Comparison of ENCODE assay signal across 8 cellular contexts in genomic region chrX:40094900-40095587, GRCh38. TPM values are rescaled to one million over a fixed set of nuclear protein-coding genes. Genes with fewer than 3 reads are reported as not detected.
A peak's percentile ranks its signal among the peaks of the same experiment; 100 is the strongest.
DNase-seq lines count a peak whose midpoint lies in the region; ATAC-seq and TF ChIP-seq lines count a peak whose summit lies in the region.

No MANE protein-coding gene starts in this region.

- H3K4me1 ChIP-seq in heart left ventricle (peaks cover 0 to 74% (median 17%) of the 10 kb centered on the region in 12 donors), left lung (peaks cover 4 to 42% of the 10 kb centered on the region in 2 donors), tibial nerve (peaks cover 0 to 48% (median 7%) of the 10 kb centered on the region in 4 donors)

- WGBS in heart left ventricle, 4 donors, result 0 to 8% (median 3%) methylated on average over 15 to 34 of the region's 34 CpGs
- WGBS in tibial nerve, 2 donors, result 1 to 13% methylated on average over 22 to 34 of the region's 34 CpGs

- H3K27ac ChIP-seq in heart left ventricle (peak overlapping the region in 11 of 12 donors; percentile 42 to 97 (median 91)), left lung (peak overlapping the region; percentile 83 to 87), tibial nerve (peak overlapping the region in 3 of 4 donors; percentile 91 to 93 (median 92))

- no peaks in the 10 kb centered on the region for H3K36me3 ChIP-seq in heart left ventricle
- no peaks in the 10 kb centered on the region for H3K36me3 ChIP-seq in left lung
- no peaks in the 10 kb centered on the region for H3K36me3 ChIP-seq in tibial nerve

- DNase-seq in heart left ventricle, result no peak
- no peak for DNase-seq in left ventricle myocardium superior
- no peak for DNase-seq in activated naive CD8-positive, alpha-beta T cell treated with anti-CD3 and anti-CD28 coated beads, Interleukin-2, amount 50 U/mL, for 24 hours
- DNase-seq in left lung, result no peak
- DNase-seq in tibial nerve (ENCODE audit: low spot score in 2 of 2), result no peak

- H3K27ac Mint-ChIP-seq in activated naive CD8-positive, alpha-beta T cell treated with anti-CD3 and anti-CD28 coated beads, Interleukin-2, amount 50 U/mL, for 24 hours, result peak overlapping the region; percentile 88

- TF ChIP-seq EP300 in tibial nerve (IDR thresholded peaks at IDR 0.05), result no peak

- peaks cover 40% of the 10 kb centered on the region for H3K4me1 Mint-ChIP-seq in activated naive CD8-positive, alpha-beta T cell treated with anti-CD3 and anti-CD28 coated beads, Interleukin-2, amount 50 U/mL, for 24 hours

- no peaks in the 10 kb centered on the region for H3K27me3 Mint-ChIP-seq in activated naive CD8-positive, alpha-beta T cell treated with anti-CD3 and anti-CD28 coated beads, Interleukin-2, amount 50 U/mL, for 24 hours

- ATAC-seq in heart left ventricle (no peak), left ventricle myocardium superior (no peak), left lung (no peak), HG03432 (IDR thresholded peaks at IDR 0.05; ENCODE audit: unreplicated experiment) (no peak), HG02759 (IDR thresholded peaks at IDR 0.05; ENCODE audit: unreplicated experiment) (no peak), GM19467 (IDR thresholded peaks at IDR 0.05; ENCODE audit: unreplicated experiment) (no peak)
- no peak for ATAC-seq in activated naive CD8-positive, alpha-beta T cell treated with anti-CD3 and anti-CD28 coated beads, Interleukin-2, amount 50 U/mL, for 24 hours

- H3K4me3 ChIP-seq in heart left ventricle (peak overlapping the region; percentile 11 to 98 (median 78)), left lung (peak overlapping the region; percentile 53 to 61), tibial nerve (peak overlapping the region; percentile 76 to 87 (median 82))

- TF ChIP-seq POLR2A in heart left ventricle (IDR thresholded peaks at IDR 0.05) (no peak), tibial nerve (IDR thresholded peaks at IDR 0.05) (no peak)

- no peaks in the 10 kb centered on the region for H3K9me3 ChIP-seq in heart left ventricle
- no peaks in the 10 kb centered on the region for H3K9me3 ChIP-seq in left lung
- no peaks in the 10 kb centered on the region for H3K9me3 ChIP-seq in tibial nerve

- H3K27me3 ChIP-seq in heart left ventricle (peaks cover 0 to 93% (median 0%) of the 10 kb centered on the region in 9 donors), left lung (peaks cover 0 to 64% of the 10 kb centered on the region in 2 donors), tibial nerve (peaks cover 0 to 55% of the 10 kb centered on the region in 2 donors)

- peak overlapping the region; percentile 86 for H3K4me3 Mint-ChIP-seq in activated naive CD8-positive, alpha-beta T cell treated with anti-CD3 and anti-CD28 coated beads, Interleukin-2, amount 50 U/mL, for 24 hours

- no peak for TF ChIP-seq CTCF in heart left ventricle (IDR thresholded peaks at IDR 0.05)
- no peak for TF ChIP-seq CTCF in left lung (IDR thresholded peaks at IDR 0.05)
- no peak for TF ChIP-seq CTCF in tibial nerve (IDR thresholded peaks at IDR 0.05)

- H3K9me3 Mint-ChIP-seq in activated naive CD8-positive, alpha-beta T cell treated with anti-CD3 and anti-CD28 coated beads, Interleukin-2, amount 50 U/mL, for 24 hours, result no peaks in the 10 kb centered on the region

- H3K36me3 Mint-ChIP-seq in activated naive CD8-positive, alpha-beta T cell treated with anti-CD3 and anti-CD28 coated beads, Interleukin-2, amount 50 U/mL, for 24 hours (ENCODE audit: low read depth), result peaks cover 7% of the 10 kb centered on the region

- intact Hi-C loops in heart left ventricle (cut with DNase I), result loop anchor here in 9 of 10 donors (2.0 to 10.0 kb wide), 12 partner anchors 52 to 360 kb away; no protein-coding TSS in a partner anchor
- intact Hi-C loops in left ventricle myocardium superior (cut with micrococcal nuclease), result no loop called here
- intact Hi-C loops in left lung (cut with DNase I), result no loop called here

RNA-seq across cellular contexts. Expression of gene BCOR, which starts 2.7 kb away (rescaled TPM):
- total RNA-seq in heart left ventricle (10 to 100 TPM; 11.3 to 40.1 (median 19.5) TPM), left ventricle myocardium superior (16.4 TPM), left lung (10 to 100 TPM; 19.0 to 24.0 TPM), tibial nerve (10 to 100 TPM; 16.2 to 34.7 (median 23.7) TPM)
- 10 to 100 TPM in 1 of 2 donors, 1 to 10 TPM in 1; 6.7 to 15.5 TPM for polyA plus RNA-seq in heart left ventricle

Comparison
In these comparisons a context has a peak if more than half of its experiments do, and no peak if none do; other contexts are left out.
1. intact Hi-C loops: an anchor here in heart left ventricle (2.0 to 10.0 kb wide); none called in left ventricle myocardium superior and left lung.